ENCODE assay signal across 10 cellular contexts in the genomic region with DNA sequence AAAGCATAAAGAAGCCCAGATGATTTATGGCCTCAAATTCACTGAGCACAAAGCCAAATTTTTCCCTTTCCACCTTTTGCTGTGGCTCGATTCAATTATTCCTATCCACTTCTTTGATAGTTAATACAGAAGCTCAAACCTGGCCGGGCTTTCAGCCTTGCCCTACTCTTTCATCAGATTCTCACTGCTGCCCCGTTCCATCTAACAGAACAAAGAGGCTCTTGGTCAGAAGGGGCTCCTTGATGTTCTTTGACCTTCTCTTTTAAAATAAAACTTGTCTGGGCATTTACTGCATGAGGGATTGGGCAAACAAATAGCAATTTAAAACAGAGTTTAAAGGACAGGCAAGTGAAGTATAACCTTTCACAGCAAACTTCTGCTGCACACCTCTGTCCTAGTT. TPM values are rescaled to one million over a fixed set of nuclear protein-coding genes. Genes with fewer than 3 reads are reported as not detected.
"Had no signal": no experiment of that assay in that cellular context is flagged by ENCODE, and none has a peak within 500 bp of the region (broad histone marks: within the 10 kb centered on the region; RNA-seq: fewer than 3 reads in every experiment).

No MANE protein-coding gene starts in this region.

- H3K36me3 ChIP-seq: HAP-1 had no signal

- H3K27ac ChIP-seq: GM23248, HL-60 had no signal

- H2AFZ ChIP-seq: GM23248 had no signal

- H3K4me1 ChIP-seq: HAP-1 had no signal

- H3K4me3 ChIP-seq: GM23248, HAP-1 had no signal

- ATAC-seq: HCT116 had no signal

- H3K4me3 Mint-ChIP-seq: HFFc6 had no signal

- H3K9me3 ChIP-seq: HAP-1 had no signal

- H3K9me3 Mint-ChIP-seq: HFFc6 had no signal

- H3K27ac Mint-ChIP-seq: HFFc6 had no signal

- DNase-seq: GM23248, GOT3, H7, HFFc6, IMR-90 had no signal

RNA-seq across cellular contexts. Expression of a gene that starts 9.8 kb away (rescaled TPM):
- total RNA-seq: GM23248, H4, H7, HFFc6, HT1080, IMR-90 had no signal
- polyA plus RNA-seq: GM23248, IMR-90 had no signal
